Comparison of ENCODE assay signal across 1 cellular context in the genomic region with DNA sequence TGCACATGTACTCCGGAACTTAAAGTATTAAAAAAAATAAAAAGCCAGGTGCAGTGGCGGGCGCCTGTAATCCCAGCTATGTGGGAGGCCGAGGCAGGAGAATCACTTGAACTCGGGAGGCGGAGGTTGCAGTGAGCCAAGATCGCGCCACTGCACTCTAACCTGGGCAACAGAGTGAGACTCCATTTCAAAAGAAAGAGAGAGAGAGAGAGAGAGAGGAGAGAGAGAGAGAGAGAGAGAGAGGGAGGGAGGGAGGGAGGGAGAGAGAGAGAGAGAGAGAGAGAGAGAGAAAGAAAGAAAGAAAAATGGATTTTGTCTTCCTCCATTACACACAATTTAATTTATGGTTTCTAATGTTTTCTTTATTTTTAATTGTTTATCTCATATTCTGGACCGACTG.
TF ChIP-seq lines count a peak whose summit lies in the region.

No MANE protein-coding gene starts in this region.

TF ChIP-seq in HEK293, 187 proteins besides CTCF, POLR2A, EP300 and RAD21:
- peak; percentile 91 for TF ChIP-seq ZNF596 (tag by site-specific recombination; IDR thresholded peaks at IDR 0.05)
- 0 out of 2 replicates have a peak, but pooled peaks have one; percentile 25 for TF ChIP-seq ZNF366 (tag by site-specific recombination; conservative IDR thresholded peaks at IDR 0.05)
TF ChIP-seq in HEK293: peak in this region for 2; not testable (repeated sequence) for 185.
